Comparison of ENCODE assay signal across 13 cellular contexts in the genomic region with DNA sequence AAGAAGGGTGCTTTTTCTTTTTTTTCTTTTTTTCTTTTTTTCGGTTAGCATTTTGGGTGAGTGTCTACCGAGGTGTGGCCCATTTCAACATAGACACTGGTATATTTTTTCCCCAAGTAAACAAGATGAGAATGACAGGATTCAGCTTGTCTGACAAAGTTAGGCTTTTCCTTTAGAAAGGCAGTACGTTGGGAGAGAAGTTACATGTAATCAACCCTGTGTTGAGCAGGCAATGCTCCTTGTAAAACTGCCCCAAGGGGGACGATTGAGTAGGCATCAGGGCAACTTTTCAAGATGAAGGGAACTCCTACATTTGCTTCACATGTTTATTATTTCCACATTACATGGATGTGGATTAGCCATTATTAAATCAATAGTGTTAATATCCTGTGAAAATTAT. TPM values are rescaled to one million over a fixed set of nuclear protein-coding genes. Genes with fewer than 3 reads are reported as not detected.
DNase-seq lines count a peak whose midpoint lies in the region; ATAC-seq and TF ChIP-seq lines count a peak whose summit lies in the region.
"Had no signal": no experiment of that assay in that cellular context is flagged by ENCODE, and none has a peak within 500 bp of the region (broad histone marks: within the 10 kb centered on the region; RNA-seq: fewer than 3 reads in every experiment).

No MANE protein-coding gene starts in this region.

- H3K9ac ChIP-seq in GM23248 (peak overlapping the region; percentile 99), skeletal muscle tissue (ENCODE audit: low read depth in 1 of 3, low read length in 3 of 3) (peak overlapping the region; percentile 74 to 81 (median 76))

- H4K20me1 ChIP-seq in GM23248 (ENCODE audit: insufficient read depth), result no peaks in the 10 kb centered on the region

- no peaks in the 10 kb centered on the region for H3K9me3 Mint-ChIP-seq in activated T-helper 17 cell treated with anti-CD3 and anti-CD28 coated beads, Interleukin-2, amount 50 U/mL, for 72 hours
- H3K9me3 Mint-ChIP-seq in stimulated activated memory B cell treated with anti-CD40 and anti-IgM and Interleukin-4, amounts not matched to agents 10 μg/mL and 1 μg/mL and 100 μg/mL, for 72 hours, result no peaks in the 10 kb centered on the region

- H3K4me3 ChIP-seq in GM23248 (peak overlapping the region; percentile 98), fibroblast of villous mesenchyme (ENCODE audit: low read depth, low read length) (peak overlapping the region; percentile 76), skeletal muscle tissue (ENCODE audit: low read length in 3 of 3) (peak overlapping the region; percentile 66 to 81 (median 67))

- DNase-seq in GM23248 (peak; percentile 50), fibroblast of villous mesenchyme (ENCODE audit: low read depth) (no peak), AML-193 (lab: John Stamatoyannopoulos, UW) (no peak), COLO829 (ENCODE audit: low spot score) (no peak)
- DNase-seq: activated CD4-positive, alpha-beta T cell treated with anti-CD3 and anti-CD28 coated beads, Interleukin-2, amount 50 U/mL, for 48 hours; cerebellar nuclear complex; NCI-H187 had no signal

- H3F3A ChIP-seq in GM23248 (ENCODE audit: insufficient read depth), result peaks cover 88% of the 10 kb centered on the region

- H3K4me2 ChIP-seq in GM23248 (ENCODE audit: unreplicated experiment), result peak overlapping the region; percentile 97

- peaks cover 21% of the 10 kb centered on the region for H3K4me1 Mint-ChIP-seq in activated T-helper 17 cell treated with anti-CD3 and anti-CD28 coated beads, Interleukin-2, amount 50 U/mL, for 72 hours
- peaks cover 24% of the 10 kb centered on the region for H3K4me1 Mint-ChIP-seq in stimulated activated memory B cell treated with anti-CD40 and anti-IgM and Interleukin-4, amounts not matched to agents 10 μg/mL and 1 μg/mL and 100 μg/mL, for 72 hours

- ATAC-seq in activated T-helper 17 cell treated with anti-CD3 and anti-CD28 coated beads, Interleukin-2, amount 50 U/mL, for 72 hours (replicated peaks), result no peak
- ATAC-seq in stimulated activated memory B cell treated with anti-CD40 and anti-IgM and Interleukin-4, amounts not matched to agents 10 μg/mL and 1 μg/mL and 100 μg/mL, for 72 hours, result no peak
- no peak for ATAC-seq in HG03354 (IDR thresholded peaks at IDR 0.05; ENCODE audit: poor library complexity, severe bottlenecking, unreplicated experiment)
- ATAC-seq: left colon had no signal

- peak overlapping the region; percentile 100 for H3K27ac ChIP-seq in GM23248
- peak overlapping the region; percentile 94 for H3K27ac ChIP-seq in skeletal muscle tissue (ENCODE audit: low read depth, low read length)
- H3K27ac ChIP-seq: HL-60 had no signal

- H3K36me3 Mint-ChIP-seq in activated T-helper 17 cell treated with anti-CD3 and anti-CD28 coated beads, Interleukin-2, amount 50 U/mL, for 72 hours (ENCODE audit: low read depth), result peaks cover 8% of the 10 kb centered on the region
- no peaks in the 10 kb centered on the region for H3K36me3 Mint-ChIP-seq in stimulated activated memory B cell treated with anti-CD40 and anti-IgM and Interleukin-4, amounts not matched to agents 10 μg/mL and 1 μg/mL and 100 μg/mL, for 72 hours

- no peaks in the 10 kb centered on the region for H3K9me3 ChIP-seq in GM23248 (ENCODE audit: low read depth)
- no peaks in the 10 kb centered on the region for H3K9me3 ChIP-seq in skeletal muscle tissue (ENCODE audit: control insufficient read depth in 3 of 3, low read length in 3 of 3)

- H3K4me1 ChIP-seq in GM23248 (ENCODE audit: insufficient read depth) (peaks cover 62% of the 10 kb centered on the region), skeletal muscle tissue (ENCODE audit: control insufficient read depth in 3 of 3, insufficient read depth in 3 of 3, low read length in 3 of 3) (peaks cover 35 to 43% (median 41%) of the 10 kb centered on the region in 3 donors)

- peak overlapping the region; percentile 91 for H3K27ac Mint-ChIP-seq in activated T-helper 17 cell treated with anti-CD3 and anti-CD28 coated beads, Interleukin-2, amount 50 U/mL, for 72 hours
- no peak overlapping the region for H3K27ac Mint-ChIP-seq in stimulated activated memory B cell treated with anti-CD40 and anti-IgM and Interleukin-4, amounts not matched to agents 10 μg/mL and 1 μg/mL and 100 μg/mL, for 72 hours

- peaks cover 67% of the 10 kb centered on the region for H3K79me2 ChIP-seq in GM23248 (ENCODE audit: insufficient read depth)

- H3K9me2 ChIP-seq in GM23248 (ENCODE audit: insufficient read depth), result no peaks in the 10 kb centered on the region

- in situ Hi-C loops in GM23248 (cut with MboI), result no loop called here

- peaks cover 8% of the 10 kb centered on the region; the same call in 1 of the 2 replicates for H3K36me3 ChIP-seq in GM23248 (ENCODE audit: low read depth)
- H3K36me3 ChIP-seq in skeletal muscle tissue (ENCODE audit: control insufficient read depth in 3 of 3, insufficient read depth in 3 of 3, low read length in 3 of 3), result no peaks in the 10 kb centered on the region

- H3K27me3 ChIP-seq in GM23248 (replicated peaks; ENCODE audit: insufficient read depth) (no peaks in the 10 kb centered on the region), skeletal muscle tissue (ENCODE audit: control insufficient read depth in 3 of 3, insufficient read depth in 3 of 3, low read length in 3 of 3) (peaks cover 3 to 12% (median 4%) of the 10 kb centered on the region in 3 donors)

- no peaks in the 10 kb centered on the region for H3K27me3 Mint-ChIP-seq in activated T-helper 17 cell treated with anti-CD3 and anti-CD28 coated beads, Interleukin-2, amount 50 U/mL, for 72 hours
- H3K27me3 Mint-ChIP-seq in stimulated activated memory B cell treated with anti-CD40 and anti-IgM and Interleukin-4, amounts not matched to agents 10 μg/mL and 1 μg/mL and 100 μg/mL, for 72 hours, result peaks cover 49% of the 10 kb centered on the region

- H3K4me3 Mint-ChIP-seq in activated T-helper 17 cell treated with anti-CD3 and anti-CD28 coated beads, Interleukin-2, amount 50 U/mL, for 72 hours, result peak overlapping the region; percentile 77
- no peak overlapping the region for H3K4me3 Mint-ChIP-seq in stimulated activated memory B cell treated with anti-CD40 and anti-IgM and Interleukin-4, amounts not matched to agents 10 μg/mL and 1 μg/mL and 100 μg/mL, for 72 hours

- WGBS in GM23248 (ENCODE audit: low coverage in 1 of 2, low lambda C conversion rate in 2 of 2, missing lambda C conversion rate in 2 of 2), 2 experiments, result 0 to 1% methylated on average over 4 of the region's 4 CpGs

- TF ChIP-seq CTCF in fibroblast of villous mesenchyme (IDR thresholded peaks at IDR 0.05; ENCODE audit: insufficient read depth, low read depth, low read length), result no peak

- H2AFZ ChIP-seq in GM23248, result no peak overlapping the region

RNA-seq across cellular contexts. Expression of a gene that starts 1.7 kb away (rescaled TPM):
- total RNA-seq in GM23248 (2014; rRNA removed; shearing (Covaris generic)), result 631 and 744 TPM in 2 replicates
- polyA plus RNA-seq in GM23248 (2016; fragmentation: Nextera tagmentation; extraction: Ambion mirVana), result 496 and 518 TPM in 2 replicates
- total RNA-seq in activated T-helper 17 cell treated with anti-CD3 and anti-CD28 coated beads, Interleukin-2, amount 50 U/mL, for 72 hours, result 10 to 100 TPM; 36.7 to 60.2 TPM
- total RNA-seq in fibroblast of villous mesenchyme (52.2 and 75.6 TPM in 2 replicates), skeletal muscle tissue (40.2 TPM)
